ENCODE assay signal across 13 cellular contexts in genomic region chr14:23361320-23361719, GRCh38. TPM values are rescaled to one million over a fixed set of nuclear protein-coding genes. Genes with fewer than 3 reads are reported as not detected.
DNase-seq lines count a peak whose midpoint lies in the region; ATAC-seq and TF ChIP-seq lines count a peak whose summit lies in the region.
"Had no signal": no experiment of that assay in that cellular context is flagged by ENCODE, and none has a peak within 500 bp of the region (broad histone marks: within the 10 kb centered on the region; RNA-seq: fewer than 3 reads in every experiment).

No MANE protein-coding gene starts in this region.

- peaks cover 2% of the 10 kb centered on the region for H3K4me1 Mint-ChIP-seq in activated naive CD8-positive, alpha-beta T cell treated with anti-CD3 and anti-CD28 coated beads, Interleukin-2, amount 50 U/mL, for 24 hours
- H3K4me1 Mint-ChIP-seq in activated naive CD8-positive, alpha-beta T cell treated with anti-CD3 and anti-CD28 coated beads for 36 hours: no peaks in the 10 kb centered on the region

- no peak overlapping the region for H3K27ac Mint-ChIP-seq in activated naive CD8-positive, alpha-beta T cell treated with anti-CD3 and anti-CD28 coated beads, Interleukin-2, amount 50 U/mL, for 24 hours
- H3K27ac Mint-ChIP-seq in activated naive CD8-positive, alpha-beta T cell treated with anti-CD3 and anti-CD28 coated beads for 36 hours: no peak overlapping the region

- no peaks in the 10 kb centered on the region for H3K9me3 Mint-ChIP-seq in activated naive CD8-positive, alpha-beta T cell treated with anti-CD3 and anti-CD28 coated beads, Interleukin-2, amount 50 U/mL, for 24 hours
- no peaks in the 10 kb centered on the region for H3K9me3 Mint-ChIP-seq in activated naive CD8-positive, alpha-beta T cell treated with anti-CD3 and anti-CD28 coated beads for 36 hours

- TF ChIP-seq CTCF in choroid plexus epithelial cell (conservative IDR thresholded peaks at IDR 0.05; ENCODE audit: low read depth, low read length) (no peak), tibial nerve (IDR thresholded peaks at IDR 0.05) (no peak)

- H3K36me3 ChIP-seq in tibial nerve: peaks cover 0 to 38% (median 0%) of the 10 kb centered on the region in 3 donors
- H3K36me3 ChIP-seq: BLaER1, right lobe of liver had no signal

- DNase-seq in activated naive CD8-positive, alpha-beta T cell treated with anti-CD3 and anti-CD28 coated beads, Interleukin-2, amount 50 U/mL, for 24 hours: no peak
- no peak for DNase-seq in activated naive CD8-positive, alpha-beta T cell treated with anti-CD3 and anti-CD28 coated beads for 36 hours
- DNase-seq in choroid plexus epithelial cell (ENCODE audit: low read depth) (peak; percentile 42), tibial nerve (ENCODE audit: low spot score in 2 of 2) (no peak), NCI-H1105 treated with DMSO at 0.1 percent for 48 hours (lab: John Stamatoyannopoulos, UW) (no peak)
- DNase-seq in central memory CD4-positive, alpha-beta T cell: no peak
- DNase-seq: NCI-H524 treated with DMSO at 0.1 percent for 48 hours had no signal

- H3K4me3 ChIP-seq in choroid plexus epithelial cell (ENCODE audit: low read depth, low read length): no peak overlapping the region
- H3K4me3 ChIP-seq in tibial nerve: no peak overlapping the region
- H3K4me3 ChIP-seq: BLaER1, right lobe of liver had no signal

- H3K27me3 ChIP-seq in layer of hippocampus (ENCODE audit: control insufficient read depth, insufficient read depth, low read length): no peaks in the 10 kb centered on the region
- H3K27me3 ChIP-seq in tibial nerve: no peaks in the 10 kb centered on the region

- H3K4me1 ChIP-seq in tibial nerve: peaks cover 0 to 79% (median 34%) of the 10 kb centered on the region in 4 donors

- H3K27me3 Mint-ChIP-seq in activated naive CD8-positive, alpha-beta T cell treated with anti-CD3 and anti-CD28 coated beads, Interleukin-2, amount 50 U/mL, for 24 hours: peaks cover 13% of the 10 kb centered on the region
- H3K27me3 Mint-ChIP-seq in activated naive CD8-positive, alpha-beta T cell treated with anti-CD3 and anti-CD28 coated beads for 36 hours: peaks cover 18% of the 10 kb centered on the region

- no peak for TF ChIP-seq POLR2A in tibial nerve (IDR thresholded peaks at IDR 0.05)

- H3K36me3 Mint-ChIP-seq in activated naive CD8-positive, alpha-beta T cell treated with anti-CD3 and anti-CD28 coated beads, Interleukin-2, amount 50 U/mL, for 24 hours (ENCODE audit: low read depth): no peaks in the 10 kb centered on the region
- H3K36me3 Mint-ChIP-seq in activated naive CD8-positive, alpha-beta T cell treated with anti-CD3 and anti-CD28 coated beads for 36 hours: no peaks in the 10 kb centered on the region

- no peak overlapping the region for H3K4me3 Mint-ChIP-seq in activated naive CD8-positive, alpha-beta T cell treated with anti-CD3 and anti-CD28 coated beads, Interleukin-2, amount 50 U/mL, for 24 hours
- H3K4me3 Mint-ChIP-seq in activated naive CD8-positive, alpha-beta T cell treated with anti-CD3 and anti-CD28 coated beads for 36 hours: no peak overlapping the region

- no peaks in the 10 kb centered on the region for H3K9me3 ChIP-seq in tibial nerve
- H3K9me3 ChIP-seq: right lobe of liver had no signal

- peak overlapping the region; percentile 90 for H3K27ac ChIP-seq in layer of hippocampus (ENCODE audit: low read depth, low read length)
- H3K27ac ChIP-seq in tibial nerve: peak overlapping the region; percentile 54 to 98 (median 76)
- H3K27ac ChIP-seq: BLaER1, right lobe of liver had no signal

- TF ChIP-seq EP300 in tibial nerve (IDR thresholded peaks at IDR 0.05): peak in 1 of 2 donors; percentile 80

- peak; percentile 47 for ATAC-seq in activated naive CD8-positive, alpha-beta T cell treated with anti-CD3 and anti-CD28 coated beads, Interleukin-2, amount 50 U/mL, for 24 hours
- ATAC-seq in HG02973 (IDR thresholded peaks at IDR 0.05; ENCODE audit: unreplicated experiment): no peak

RNA-seq across cellular contexts. Expression of gene EFS, which starts 3.7 kb away (rescaled TPM):
- total RNA-seq in activated naive CD8-positive, alpha-beta T cell treated with anti-CD3 and anti-CD28 coated beads for 36 hours: not detected
- 10 to 100 TPM; 31.4 to 38.2 (median 34.2) TPM for total RNA-seq in tibial nerve

RNA-seq across cellular contexts. Expression of gene SLC22A17, which starts 8.6 kb away (rescaled TPM):
- total RNA-seq in activated naive CD8-positive, alpha-beta T cell treated with anti-CD3 and anti-CD28 coated beads for 36 hours: 1 to 10 TPM; 2.2 to 2.9 TPM
- 10 to 100 TPM; 55.9 to 91.0 (median 58.3) TPM for total RNA-seq in tibial nerve

RNA-seq across cellular contexts. Expression of gene IL25, which starts 11.3 kb away (rescaled TPM):
- not detected for total RNA-seq in activated naive CD8-positive, alpha-beta T cell treated with anti-CD3 and anti-CD28 coated beads for 36 hours
- total RNA-seq in tibial nerve: not detected
- total RNA-seq: frontal cortex, lower leg skin, right lobe of liver had no signal

RNA-seq across cellular contexts. Expression of gene CMTM5, which starts 15.5 kb away (rescaled TPM):
- not detected for total RNA-seq in activated naive CD8-positive, alpha-beta T cell treated with anti-CD3 and anti-CD28 coated beads for 36 hours
- total RNA-seq in tibial nerve: 10 to 100 TPM; 10.8 to 31.5 (median 18.3) TPM

RNA-seq across cellular contexts. Expression of gene PABPN1, which starts 40.1 kb away (rescaled TPM):
- 100 to 1,000 TPM; 280 to 289 TPM for total RNA-seq in activated naive CD8-positive, alpha-beta T cell treated with anti-CD3 and anti-CD28 coated beads for 36 hours
- 10 to 100 TPM; 52.1 to 80.8 (median 64.5) TPM for total RNA-seq in tibial nerve

Comparison
In these comparisons a context has a peak if more than half of its experiments do, and no peak if none do; other contexts are left out.
1. RNA of gene EFS, which starts 3.7 kb away (total RNA-seq): 31.4 to 38.2 TPM in tibial nerve; not detected in activated naive CD8-positive, alpha-beta T cell treated with anti-CD3 and anti-CD28 coated beads for 36 hours; every median in the first group is over 10 times any median in the second.
2. RNA of gene SLC22A17, which starts 8.6 kb away (total RNA-seq): 55.9 to 91.0 TPM in tibial nerve; 2.2 to 2.9 TPM in activated naive CD8-positive, alpha-beta T cell treated with anti-CD3 and anti-CD28 coated beads for 36 hours; every median in the first group is over 10 times any median in the second.